ENCODE assay signal across 8 cellular contexts in the genomic region with DNA sequence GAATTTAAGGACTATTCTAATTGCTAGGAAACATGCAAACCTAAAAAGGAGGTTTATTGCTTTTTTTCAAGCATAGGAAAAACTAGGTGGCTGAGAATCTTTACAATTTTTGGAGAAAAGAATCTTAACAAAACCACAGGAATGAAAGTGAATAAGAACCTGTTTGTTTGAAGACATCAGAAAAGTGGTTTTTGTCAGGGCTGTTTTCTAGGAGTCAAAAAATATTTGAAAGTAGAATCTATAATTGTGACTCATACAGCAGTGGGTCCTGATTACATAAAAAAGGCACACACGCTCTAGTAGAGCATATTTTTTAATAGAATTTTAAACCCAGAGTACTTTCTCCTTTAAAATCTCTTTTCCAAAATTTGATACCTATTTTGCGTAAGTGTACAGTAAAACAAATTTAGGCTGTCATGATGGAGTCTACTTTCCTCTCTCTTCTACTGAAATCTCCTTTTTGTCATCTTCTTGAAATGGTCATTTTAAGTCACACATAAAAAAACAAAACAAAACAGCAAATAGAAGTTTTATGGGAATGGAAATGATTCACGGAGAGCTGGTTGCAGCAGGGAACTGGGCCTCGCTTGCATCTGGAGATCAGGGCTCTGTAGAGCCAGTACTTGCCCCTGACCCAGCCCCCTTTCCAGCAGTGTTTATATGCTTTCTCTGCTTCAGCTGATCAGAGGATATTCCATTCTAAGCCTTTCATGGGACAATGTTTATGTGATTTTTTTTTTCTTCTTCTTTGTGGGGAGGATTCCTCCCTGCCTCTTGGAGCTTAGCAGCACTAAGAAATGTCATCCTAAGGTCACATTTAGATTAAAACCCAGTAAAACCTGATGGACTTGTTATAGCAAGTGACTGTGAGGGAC. TPM values are rescaled to one million over a fixed set of nuclear protein-coding genes. Genes with fewer than 3 reads are reported as not detected.
DNase-seq lines count a peak whose midpoint lies in the region; ATAC-seq, FAIRE-seq and TF ChIP-seq lines count a peak whose summit lies in the region.

No MANE protein-coding gene starts in this region.

- TF ChIP-seq CTCF in GM12864 (IDR thresholded peaks at IDR 0.05; ENCODE audit: low read depth, low read length, missing control alignments), result no peak
- no peak for TF ChIP-seq CTCF in foreskin fibroblast (IDR thresholded peaks at IDR 0.05; ENCODE audit: low read depth, low read length)
- TF ChIP-seq CTCF in gastrocnemius medialis (IDR thresholded peaks at IDR 0.05 in 4 of 5, conservative IDR thresholded peaks at IDR 0.05 in 1 of 5), result no peak

- H3K4me1 ChIP-seq in gastrocnemius medialis, result peaks cover 22 to 27% of the 10 kb centered on the region in 2 donors

- H3K36me3 ChIP-seq in gastrocnemius medialis, result no peaks in the 10 kb centered on the region

- no peak for FAIRE-seq in HTR-8/SVneo (lab: Jason Lieb, UNC)

- in situ Hi-C loops in SK-MEL-5 (cut with HindIII; ENCODE audit: low pct_unique_long_range_greater_than_20kb, low sequenced_read_pairs), result no loop called here
- in situ Hi-C loops in gastrocnemius medialis (cut with MboI; ENCODE audit: low sequenced_read_pairs in 4 of 4), result no loop called here

- H3K27me3 ChIP-seq in gastrocnemius medialis, result no peaks in the 10 kb centered on the region

- intact Hi-C loops in gastrocnemius medialis (cut with DNase I; ENCODE audit: low total_unique reads), result no loop called here

- ATAC-seq in gastrocnemius medialis (peak in 1 of 2 donors; percentile 27), HG03439 (IDR thresholded peaks at IDR 0.05; ENCODE audit: unreplicated experiment) (no peak)

- peak overlapping the region; percentile 39 to 79 (median 61) for H3K27ac ChIP-seq in gastrocnemius medialis

- no peaks in the 10 kb centered on the region for H3K9me3 ChIP-seq in gastrocnemius medialis

- TF ChIP-seq POLR2A in gastrocnemius medialis (IDR thresholded peaks at IDR 0.05), result no peak

- DNase-seq in GM12864 (ENCODE audit: low read depth) (no peak), SK-MEL-5 (ENCODE audit: low read depth, low spot score) (peak; percentile 60), foreskin fibroblast (peak; percentile 55 to 78), gastrocnemius medialis (no peak), SK-N-DZ (ENCODE audit: low spot score) (no peak), HTR-8/SVneo (ENCODE audit: insufficient read length, low spot score) (no peak), DMS 273 (lab: John Stamatoyannopoulos, UW; ENCODE audit: unreplicated experiment) (no peak)

- peak overlapping the region; percentile 44 for H3K4me3 ChIP-seq in GM12864 (ENCODE audit: low read depth, low read length)
- peak overlapping the region in 1 of 2 donors; percentile 6 for H3K4me3 ChIP-seq in foreskin fibroblast (ENCODE audit: low read depth in 1 of 2, low read length in 2 of 2)
- peak overlapping the region; percentile 30 to 48 (median 38) for H3K4me3 ChIP-seq in gastrocnemius medialis

RNA-seq across cellular contexts. Expression of gene PELI1, which starts 59.1 kb away (rescaled TPM):
- total RNA-seq in SK-MEL-5 (2014; rRNA removed; shearing (Covaris generic)), result 8.9 and 9.4 TPM in 2 replicates
- 13.5 and 14.7 TPM in 2 replicates for polyA plus RNA-seq in SK-MEL-5 (2015; cell fraction: cytosol; rRNA removed)
- polyA plus RNA-seq in SK-MEL-5 (2015; cell fraction: nucleus; rRNA removed), result 12.1 and 15.2 TPM in 2 replicates
- 1 to 10 TPM; 3.7 to 7.5 (median 5.9) TPM for total RNA-seq in gastrocnemius medialis
- polyA plus RNA-seq in SK-N-DZ (2014; cell fraction: cytosol; rRNA removed), result 22.4 and 28.5 TPM in 2 replicates
- 16.0 and 29.4 TPM in 2 replicates for polyA plus RNA-seq in SK-N-DZ (2014; cell fraction: nucleus; rRNA removed)

Comparison
In these comparisons a context has a peak if more than half of its experiments do, and no peak if none do; other contexts are left out.
1. DNase-seq: peak in SK-MEL-5 (single experiment) and foreskin fibroblast (2 of 2); none in GM12864 (single experiment), gastrocnemius medialis (0 of 2), SK-N-DZ (single experiment), HTR-8/SVneo (single experiment) and DMS 273 (single experiment).